In genomic region chrY:8741343-8742069, GRCh38 we compare ENCODE assay signal across 22 cellular contexts.
"Had no signal": no experiment of that assay in that cellular context is flagged by ENCODE, and none has a peak within 500 bp of the region (broad histone marks: within the 10 kb centered on the region; RNA-seq: fewer than 3 reads in every experiment).

No MANE protein-coding gene starts in this region.

- H3K4me3 ChIP-seq: colonic mucosa, esophagus squamous epithelium, gastrocnemius medialis, heart right ventricle, left ventricle myocardium inferior, lower lobe of right lung, mucosa of descending colon had no signal

- H3K27ac ChIP-seq: colonic mucosa, epithelial cell of prostate, esophagus squamous epithelium, gastrocnemius medialis, heart right ventricle, left ventricle myocardium inferior, lower lobe of right lung had no signal

- H3K36me3 ChIP-seq: colonic mucosa, esophagus squamous epithelium, gastrocnemius medialis, heart right ventricle, left ventricle myocardium inferior, lower lobe of right lung had no signal

- DNase-seq: colonic mucosa; cortex of kidney; effector CD8-positive, alpha-beta T cell; effector memory CD8-positive, alpha-beta T cell; endodermal cell; erythroblast; esophagus squamous epithelium; foreskin fibroblast; foreskin melanocyte; gastrocnemius medialis; glutamatergic neuron; head of caudate nucleus; hippocampal formation; left colon; left ventricle myocardium inferior; lower lobe of right lung; mesenchymal stem cell; mucosa of descending colon had no signal

- H3K27me3 ChIP-seq: colonic mucosa, esophagus squamous epithelium, gastrocnemius medialis, heart right ventricle had no signal

- H3K9me3 ChIP-seq: colonic mucosa, esophagus squamous epithelium, gastrocnemius medialis, heart right ventricle, left ventricle myocardium inferior, lower lobe of right lung, mucosa of descending colon had no signal

- ATAC-seq: effector memory CD8-positive, alpha-beta T cell; esophagus mucosa; gastrocnemius medialis; left colon; left lobe of liver; lower lobe of right lung; mucosa of descending colon had no signal

- H3K4me1 ChIP-seq: colonic mucosa, esophagus squamous epithelium, gastrocnemius medialis, heart right ventricle, left ventricle myocardium inferior, lower lobe of right lung had no signal
